In the genomic region with DNA sequence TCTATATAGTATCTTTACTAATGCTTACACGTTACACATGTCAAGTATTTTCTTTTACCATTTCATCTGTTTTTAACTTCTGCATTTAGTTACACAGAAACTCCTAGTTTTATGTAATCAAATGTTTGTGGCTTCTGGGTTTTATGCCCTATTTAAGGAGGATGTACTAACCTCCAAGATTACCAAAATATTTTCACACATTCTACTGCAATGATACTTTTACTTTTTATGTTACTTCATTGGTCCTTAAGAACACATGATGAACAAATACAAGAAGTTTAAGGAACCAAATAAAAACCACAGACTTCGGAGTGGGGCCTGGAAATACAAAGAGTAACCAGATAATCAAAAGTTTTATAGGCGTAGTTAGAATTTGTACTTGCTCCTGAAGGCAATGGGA, we compare ENCODE assay signal across 15 cellular contexts.
"Had no signal": no experiment of that assay in that cellular context is flagged by ENCODE, and none has a peak within 500 bp of the region (broad histone marks: within the 10 kb centered on the region; RNA-seq: fewer than 3 reads in every experiment).

No MANE protein-coding gene starts in this region.

- H3K27me3 Mint-ChIP-seq: activated naive CD4-positive, alpha-beta T cell treated with anti-CD3 and anti-CD28 coated beads, Interleukin-2, amount 50 U/mL, for 24 hours; naive thymus-derived CD4-positive, alpha-beta T cell had no signal

- H3K4me1 ChIP-seq: adrenal gland, colonic mucosa, parathyroid adenoma had no signal

- H3K27ac Mint-ChIP-seq: activated naive CD4-positive, alpha-beta T cell treated with anti-CD3 and anti-CD28 coated beads, Interleukin-2, amount 50 U/mL, for 24 hours had no signal

- H3K4me3 Mint-ChIP-seq: activated naive CD4-positive, alpha-beta T cell treated with anti-CD3 and anti-CD28 coated beads, Interleukin-2, amount 50 U/mL, for 24 hours; naive thymus-derived CD4-positive, alpha-beta T cell; stimulated activated effector memory CD8-positive, alpha-beta T cell treated with anti-CD3 and anti-CD28 coated beads, Interleukin-12 subunit alpha, Interleukin-12 subunit beta, amount 100 ng/mL, for 72 hours had no signal

- H3K4me3 ChIP-seq: adrenal gland, colonic mucosa, hepatocyte, mucosa of descending colon had no signal

- H3K9me3 ChIP-seq: adrenal gland, colonic mucosa, mucosa of descending colon had no signal

- H3K9me3 Mint-ChIP-seq: activated naive CD4-positive, alpha-beta T cell treated with anti-CD3 and anti-CD28 coated beads, Interleukin-2, amount 50 U/mL, for 24 hours; naive thymus-derived CD4-positive, alpha-beta T cell; stimulated activated effector memory CD8-positive, alpha-beta T cell treated with anti-CD3 and anti-CD28 coated beads, Interleukin-12 subunit alpha, Interleukin-12 subunit beta, amount 100 ng/mL, for 72 hours had no signal

- H3K36me3 ChIP-seq: colonic mucosa had no signal

- DNase-seq: activated CD4-positive, alpha-beta T cell treated with anti-CD3 and anti-CD28 coated beads, Interleukin-2, amount 50 U/mL, for 48 hours; activated CD4-positive, CD25-positive, alpha-beta regulatory T cell treated with anti-CD3 and anti-CD28 coated beads, Interleukin-2, amount 50 U/mL, for 72 hours; activated T-cell treated with anti-CD3 and anti-CD28 coated beads, Interleukin-2, amount 50 U/mL, for 1 hour; adrenal gland; colonic mucosa; islet precursor cell; mucosa of descending colon; naive thymus-derived CD4-positive, alpha-beta T cell; T1000 had no signal

- H3K27ac ChIP-seq: adrenal gland, colonic mucosa, hepatocyte, parathyroid adenoma had no signal

- ATAC-seq: esophagus mucosa; left lobe of liver; mucosa of descending colon; naive thymus-derived CD4-positive, alpha-beta T cell; stimulated activated effector memory CD8-positive, alpha-beta T cell treated with anti-CD3 and anti-CD28 coated beads, Interleukin-12 subunit alpha, Interleukin-12 subunit beta, amount 100 ng/mL, for 72 hours had no signal

- H3K4me1 Mint-ChIP-seq: stimulated activated effector memory CD8-positive, alpha-beta T cell treated with anti-CD3 and anti-CD28 coated beads, Interleukin-12 subunit alpha, Interleukin-12 subunit beta, amount 100 ng/mL, for 72 hours had no signal

- H3K27me3 ChIP-seq: adrenal gland, colonic mucosa, hepatocyte had no signal
